ENCODE assay signal across 12 cellular contexts in genomic region chr17:77738666-77739531, GRCh38.
DNase-seq lines count a peak whose midpoint lies in the region; FAIRE-seq and TF ChIP-seq lines count a peak whose summit lies in the region.
"Had no signal": no experiment of that assay in that cellular context is flagged by ENCODE, and none has a peak within 500 bp of the region (broad histone marks: within the 10 kb centered on the region; RNA-seq: fewer than 3 reads in every experiment).

No MANE protein-coding gene starts in this region.

- H3K27ac ChIP-seq in ascending aorta (peak overlapping the region; percentile 85 to 87), layer of hippocampus (ENCODE audit: low read depth, low read length) (peak overlapping the region; percentile 10), stomach smooth muscle (ENCODE audit: low read length) (peak overlapping the region; percentile 81)

- H3K9me3 Mint-ChIP-seq in HFFc6, result no peaks in the 10 kb centered on the region

- no peak for TF ChIP-seq POLR2A in H54 (IDR thresholded peaks at IDR 0.05; ENCODE audit: low read depth, low read length)

- H3K9me3 ChIP-seq in ascending aorta (no peaks in the 10 kb centered on the region), stomach smooth muscle (ENCODE audit: control insufficient read depth in 2 of 2, low read length in 2 of 2) (no peaks in the 10 kb centered on the region)

- TF ChIP-seq CTCF in ascending aorta (IDR thresholded peaks at IDR 0.05) (no peak), HFFc6 (IDR thresholded peaks at IDR 0.05) (no peak)

- H3K4me1 ChIP-seq in ascending aorta (peaks cover 20 to 39% of the 10 kb centered on the region in 2 donors), stomach smooth muscle (ENCODE audit: control insufficient read depth, insufficient read depth, low read length) (peaks cover 46% of the 10 kb centered on the region)

- intact Hi-C loops in ascending aorta (cut with DNase I), result loop anchor here (5.0 to 10.0 kb wide), 2 partner anchors 148 to 314 kb away; no protein-coding TSS in a partner anchor

- H3K9ac ChIP-seq in stomach smooth muscle (ENCODE audit: low read length in 2 of 2), result peak overlapping the region; percentile 47

- H3K4me3 Mint-ChIP-seq in HFFc6, result no peak overlapping the region

- H3K27ac Mint-ChIP-seq in HFFc6, result no peak overlapping the region
- H3K27ac Mint-ChIP-seq: progenitor cell of endocrine pancreas had no signal

- peaks cover 31% of the 10 kb centered on the region for H3K27me3 Mint-ChIP-seq in HFFc6 (ENCODE audit: insufficient read depth)

- H3K4me1 Mint-ChIP-seq in HFFc6 (ENCODE audit: low read depth), result no peaks in the 10 kb centered on the region

- H3K27me3 ChIP-seq in ascending aorta (no peaks in the 10 kb centered on the region), layer of hippocampus (ENCODE audit: control insufficient read depth, insufficient read depth, low read length) (no peaks in the 10 kb centered on the region), stomach smooth muscle (ENCODE audit: control insufficient read depth in 1 of 2, insufficient read depth in 2 of 2, low read length in 2 of 2) (no peaks in the 10 kb centered on the region)

- peak; percentile 49 for DNase-seq in NCI-H1092 treated with DMSO at 0.1 percent for 48 hours (lab: John Stamatoyannopoulos, UW)
- no peak for DNase-seq in NCI-H1092 (lab: John Stamatoyannopoulos, UW)
- peak in 1 of 2 donors; percentile 84 for DNase-seq in ascending aorta (ENCODE audit: low spot score in 2 of 2)
- DNase-seq in H54 (ENCODE audit: insufficient read length, low spot score), result no peak
- DNase-seq in AG08395 (ENCODE audit: low spot score), result no peak
- no peak for DNase-seq in HFFc6
- DNase-seq: 8988T, DMS53 had no signal

- FAIRE-seq in H54 (lab: Jason Lieb, UNC), result no peak
- FAIRE-seq: GM18507 had no signal

- H3K36me3 Mint-ChIP-seq in HFFc6 (ENCODE audit: low read depth), result no peaks in the 10 kb centered on the region

- no peaks in the 10 kb centered on the region for H3K36me3 ChIP-seq in ascending aorta
- no peaks in the 10 kb centered on the region for H3K36me3 ChIP-seq in stomach smooth muscle (ENCODE audit: control insufficient read depth in 2 of 2, insufficient read depth in 2 of 2, low read length in 2 of 2)

- H3K4me3 ChIP-seq in ascending aorta (no peak overlapping the region), stomach smooth muscle (ENCODE audit: low read length in 2 of 2) (peak overlapping the region in 1 of 2 donors; percentile 22)

Comparison
In these comparisons a context has a peak if more than half of its experiments do, and no peak if none do; other contexts are left out.
1. H3K27ac ChIP-seq: peak in every context shown above with its lines; median percentile 86 in ascending aorta; 81 in stomach smooth muscle; 10 in layer of hippocampus.